9 cellular contexts compared by ENCODE assay signal in the genomic region with DNA sequence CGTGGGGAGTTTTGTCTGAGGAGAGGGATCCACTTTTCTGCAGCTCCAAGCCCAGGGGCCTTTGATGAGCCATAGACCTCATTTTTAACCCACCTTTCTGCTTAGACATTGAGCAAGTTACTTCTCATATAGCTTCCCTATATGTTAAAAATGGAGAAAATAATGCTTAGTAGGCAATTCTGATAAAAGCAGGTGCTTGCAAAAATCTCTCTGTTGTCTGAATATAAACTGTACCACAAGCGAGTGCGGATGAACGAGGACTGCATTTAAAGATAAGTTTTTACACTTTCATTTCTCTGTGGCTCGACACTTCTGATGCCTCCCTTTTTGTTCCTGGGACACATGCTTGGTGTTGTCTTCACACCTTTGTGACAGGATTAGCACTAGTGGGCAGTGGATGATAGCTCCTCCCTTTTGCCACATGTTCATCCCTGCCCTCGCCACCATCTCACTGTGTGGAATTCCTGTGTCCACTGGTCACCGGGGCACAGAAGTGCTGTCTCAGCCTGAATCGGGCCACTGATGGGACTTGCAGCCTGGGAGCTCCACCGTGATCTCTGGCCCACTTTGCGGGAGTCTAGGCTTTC. TPM values are rescaled to one million over a fixed set of nuclear protein-coding genes. Genes with fewer than 3 reads are reported as not detected.
DNase-seq lines count a peak whose midpoint lies in the region; ATAC-seq, FAIRE-seq and TF ChIP-seq lines count a peak whose summit lies in the region.
"Had no signal": no experiment of that assay in that cellular context is flagged by ENCODE, and none has a peak within 500 bp of the region (broad histone marks: within the 10 kb centered on the region; RNA-seq: fewer than 3 reads in every experiment).

No MANE protein-coding gene starts in this region.

- H3K23ac ChIP-seq in trophoblast cell (ENCODE audit: low read length): no peak overlapping the region

- no peak overlapping the region for H3K27ac Mint-ChIP-seq in endodermal cell

- H3K4me2 ChIP-seq in PC-3 (ENCODE audit: low read length): peak overlapping the region; percentile 99
- H3K4me2 ChIP-seq in trophoblast cell (ENCODE audit: low read length): peak overlapping the region; percentile 93

- peak overlapping the region; percentile 61 for H3K4ac ChIP-seq in trophoblast cell (ENCODE audit: low read depth, low read length)

- H4K20me1 ChIP-seq in PC-3 (ENCODE audit: low read length): 0 out of 2 replicates have a peak, but pooled peaks cover 4% of the 10 kb centered on the region

- 88 to 96% methylated on average over 7 to 10 of the region's 10 CpGs for WGBS in endodermal cell (ENCODE audit: insufficient coverage in 1 of 2, insufficient read length in 1 of 2), 2 experiments
- WGBS in trophoblast cell (ENCODE audit: extremely low coverage, insufficient coverage, insufficient read length): no CpG with 5 or more reads among the region's 10 CpGs
- WGBS in pancreas, 2 donors: 79 to 86% methylated on average over 10 of the region's 10 CpGs

- no peaks in the 10 kb centered on the region for H3K9me3 ChIP-seq in PC-3 (ENCODE audit: low read length)
- peaks cover 24% of the 10 kb centered on the region for H3K9me3 ChIP-seq in endodermal cell (ENCODE audit: control insufficient read depth, low read length)
- no peaks in the 10 kb centered on the region for H3K9me3 ChIP-seq in trophoblast cell (ENCODE audit: insufficient read depth, low read depth, low read length)
- H3K9me3 ChIP-seq in pancreas: no peaks in the 10 kb centered on the region

- CTCF ChIA-PET in PC-3 (lab: Charles Lee): no interaction called here

- no peak for FAIRE-seq in D721Med (lab: Jason Lieb, UNC)
- no peak for FAIRE-seq in pancreas (lab: Jason Lieb, UNC)
- FAIRE-seq: TTC549 had no signal

- peaks cover 32% of the 10 kb centered on the region for H3K36me3 ChIP-seq in PC-3 (ENCODE audit: low read depth, low read length)
- H3K36me3 ChIP-seq in endodermal cell (ENCODE audit: control insufficient read depth, insufficient read depth, low read length): peaks cover 34% of the 10 kb centered on the region
- peaks cover 16 to 17% of the 10 kb centered on the region in 2 experiments for H3K36me3 ChIP-seq in trophoblast cell (ENCODE audit: control insufficient read depth in 1 of 2, insufficient read depth in 2 of 2, low read length in 2 of 2)
- no peaks in the 10 kb centered on the region for H3K36me3 ChIP-seq in pancreas

- peak overlapping the region; percentile 82 for H3K4me3 ChIP-seq in GM08714 (ENCODE audit: low read length)
- H3K4me3 ChIP-seq in PC-3 (ENCODE audit: low read length): peak overlapping the region; percentile 94
- H3K4me3 ChIP-seq in endodermal cell (ENCODE audit: low read length): peak overlapping the region; percentile 88
- peak overlapping the region; percentile 61 for H3K4me3 ChIP-seq in trophoblast cell (ENCODE audit: low read depth, low read length)
- peak overlapping the region in 1 of 4 donors; percentile 84 for H3K4me3 ChIP-seq in pancreas

- H3K4me3 Mint-ChIP-seq in endodermal cell: peak overlapping the region; percentile 76

- H3K9me2 ChIP-seq in PC-3 (replicated peaks; ENCODE audit: low read length): no peaks in the 10 kb centered on the region

- H3K27me3 ChIP-seq in PC-3 (ENCODE audit: low read length): no peaks in the 10 kb centered on the region
- H3K27me3 ChIP-seq in endodermal cell (ENCODE audit: control insufficient read depth, insufficient read depth, low read length, poor library complexity, severe bottlenecking): no peaks in the 10 kb centered on the region
- no peaks in the 10 kb centered on the region for H3K27me3 ChIP-seq in trophoblast cell (ENCODE audit: insufficient read depth, low read length)
- no peaks in the 10 kb centered on the region for H3K27me3 ChIP-seq in pancreas

- H3K27me3 Mint-ChIP-seq in endodermal cell (ENCODE audit: insufficient read depth): peaks cover 2% of the 10 kb centered on the region

- no peaks in the 10 kb centered on the region for H3F3A ChIP-seq in PC-3 (ENCODE audit: low read length, unreplicated experiment)

- H4K8ac ChIP-seq in trophoblast cell (ENCODE audit: low read depth, low read length): peak overlapping the region; percentile 74

- peak overlapping the region; percentile 15 for H2AK5ac ChIP-seq in trophoblast cell (ENCODE audit: low read length)

- H3K79me2 ChIP-seq in PC-3 (ENCODE audit: low read length): peaks cover 57% of the 10 kb centered on the region
- H3K79me2 ChIP-seq in trophoblast cell (ENCODE audit: control insufficient read depth, insufficient read depth, low read length, poor library complexity): peaks cover 15% of the 10 kb centered on the region

- peak overlapping the region; percentile 51 for H4K91ac ChIP-seq in trophoblast cell (ENCODE audit: low read depth, low read length)

- H3K27ac ChIP-seq in PC-3 (ENCODE audit: low read length) (peak overlapping the region; percentile 79), endodermal cell (ENCODE audit: low read depth, low read length) (no peak overlapping the region), trophoblast cell (ENCODE audit: low read depth, low read length) (no peak overlapping the region), pancreas (no peak overlapping the region)

- peak overlapping the region; percentile 57 for H2BK120ac ChIP-seq in trophoblast cell (ENCODE audit: insufficient read depth, low read length, poor library complexity)

- H3K79me1 ChIP-seq in trophoblast cell (ENCODE audit: low read length): peaks cover 16% of the 10 kb centered on the region

- intact Hi-C loops in PC-3 (cut with micrococcal nuclease) (loop anchor here (10.0 kb wide), 1 partner anchor 46 kb away; no protein-coding TSS in a partner anchor), pancreas (cut with DNase I) (no loop called here)

- peak overlapping the region; percentile 46 for H2BK5ac ChIP-seq in trophoblast cell (ENCODE audit: low read depth, low read length, poor library complexity)

- no peak for TF ChIP-seq CTCF in PC-3 (conservative IDR thresholded peaks at IDR 0.05; ENCODE audit: low read depth, low read length)
- no peak for TF ChIP-seq CTCF in endodermal cell (conservative IDR thresholded peaks at IDR 0.05)
- no peak for TF ChIP-seq CTCF in D721Med (IDR thresholded peaks at IDR 0.05; ENCODE audit: insufficient read depth, missing control alignments)
- no peak for TF ChIP-seq CTCF in GM20000 (IDR thresholded peaks at IDR 0.05; ENCODE audit: extremely low read depth, missing control alignments)
- TF ChIP-seq CTCF in pancreas (IDR thresholded peaks at IDR 0.05): no peak

- H3K4me1 Mint-ChIP-seq in endodermal cell: peaks cover 12% of the 10 kb centered on the region

- H2AFZ ChIP-seq in PC-3 (ENCODE audit: low read length) (peak overlapping the region; percentile 90; the same call in 1 of the 2 replicates), trophoblast cell (ENCODE audit: insufficient read depth, low read length, poor library complexity) (peak overlapping the region; percentile 93)

- H3K4me1 ChIP-seq in PC-3 (ENCODE audit: insufficient read depth, low read length): peaks cover 16% of the 10 kb centered on the region
- no peaks in the 10 kb centered on the region for H3K4me1 ChIP-seq in endodermal cell (ENCODE audit: control insufficient read depth, insufficient read depth, low read length)
- peaks cover 4 to 5% of the 10 kb centered on the region in 2 experiments for H3K4me1 ChIP-seq in trophoblast cell (ENCODE audit: control insufficient read depth in 1 of 2, insufficient read depth in 2 of 2, low read length in 2 of 2)
- H3K4me1 ChIP-seq in pancreas: no peaks in the 10 kb centered on the region

- peak overlapping the region; percentile 75 for H3K14ac ChIP-seq in trophoblast cell (ENCODE audit: low read length)

- H3K9ac ChIP-seq in PC-3 (ENCODE audit: low read length) (peak overlapping the region; percentile 96), endodermal cell (ENCODE audit: extremely low read depth, low read length, poor library complexity, severe bottlenecking) (no peak overlapping the region), trophoblast cell (ENCODE audit: low read length) (peak overlapping the region; percentile 15)

- H3K36me3 Mint-ChIP-seq in endodermal cell (ENCODE audit: low read depth): peaks cover 36% of the 10 kb centered on the region

- H2BK12ac ChIP-seq in trophoblast cell (ENCODE audit: low read length): no peak overlapping the region

- no peak for DNase-seq in PC-3
- DNase-seq in endodermal cell: no peak
- DNase-seq in trophoblast cell: no peak
- no peak for DNase-seq in D721Med (ENCODE audit: insufficient read length, low spot score)
- DNase-seq in stimulated activated CD4-positive, alpha-beta T cell treated with anti-CD3 and anti-CD28 coated beads, Interleukin-4, amount 100 ng/mL, for 4 hours: no peak
- DNase-seq in GM20000 (ENCODE audit: low spot score): no peak
- no peak for DNase-seq in pancreas

- peak overlapping the region; percentile 80 for H3K18ac ChIP-seq in trophoblast cell (ENCODE audit: low read length)

- POLR2A ChIA-PET in PC-3 (lab: Charles Lee; ENCODE audit: unreplicated experiment): no interaction called here

- ATAC-seq in PC-3 (no peak), pancreas (no peak)

- H3K9me3 Mint-ChIP-seq in endodermal cell: peaks cover 13% of the 10 kb centered on the region

- H4K12ac ChIP-seq in trophoblast cell (ENCODE audit: low read depth, low read length): peak overlapping the region; percentile 76

- no TSS peak for BruUV-seq in PC-3 (replicated peaks; lab: Mats Ljungman, UMichigan)

RNA-seq across cellular contexts. Expression of gene TYMS, which starts 1.6 kb away (rescaled TPM):
- total RNA-seq in PC-3 (2014; rRNA removed) (63.2 and 69.7 TPM in 2 replicates), endodermal cell (10 to 100 TPM; 81.9 to 90.0 TPM), pancreas (1 to 10 TPM; 2.7 to 6.9 (median 3.9) TPM)
- polyA plus RNA-seq in endodermal cell (2013, experiment 1 of 2): 258 TPM
- polyA plus RNA-seq in endodermal cell (2013, experiment 2 of 2): 232 TPM
- polyA plus RNA-seq in trophoblast cell (2013): 79.9 and 81.7 TPM in 2 replicates
- 1 to 10 TPM; 1.3 to 1.9 TPM for polyA plus RNA-seq in pancreas

RNA-seq across cellular contexts. Expression of gene ENOSF1, which starts 53.4 kb away (rescaled TPM):
- 44.2 and 61.0 TPM in 2 replicates for total RNA-seq in PC-3 (2014; rRNA removed)
- 10 to 100 TPM; 85.7 to 89.5 TPM for total RNA-seq in endodermal cell
- 47.9 TPM for polyA plus RNA-seq in endodermal cell (2013, experiment 1 of 2)
- 33.7 TPM for polyA plus RNA-seq in endodermal cell (2013, experiment 2 of 2)
- polyA plus RNA-seq in trophoblast cell (2013): 7.4 and 8.1 TPM in 2 replicates
- 10 to 100 TPM; 27.1 to 51.2 (median 40.9) TPM for total RNA-seq in pancreas
- 10 to 100 TPM; 59.8 to 69.2 TPM for polyA plus RNA-seq in pancreas
